Comparison of ENCODE assay signal across 1 cellular context in the genomic region with DNA sequence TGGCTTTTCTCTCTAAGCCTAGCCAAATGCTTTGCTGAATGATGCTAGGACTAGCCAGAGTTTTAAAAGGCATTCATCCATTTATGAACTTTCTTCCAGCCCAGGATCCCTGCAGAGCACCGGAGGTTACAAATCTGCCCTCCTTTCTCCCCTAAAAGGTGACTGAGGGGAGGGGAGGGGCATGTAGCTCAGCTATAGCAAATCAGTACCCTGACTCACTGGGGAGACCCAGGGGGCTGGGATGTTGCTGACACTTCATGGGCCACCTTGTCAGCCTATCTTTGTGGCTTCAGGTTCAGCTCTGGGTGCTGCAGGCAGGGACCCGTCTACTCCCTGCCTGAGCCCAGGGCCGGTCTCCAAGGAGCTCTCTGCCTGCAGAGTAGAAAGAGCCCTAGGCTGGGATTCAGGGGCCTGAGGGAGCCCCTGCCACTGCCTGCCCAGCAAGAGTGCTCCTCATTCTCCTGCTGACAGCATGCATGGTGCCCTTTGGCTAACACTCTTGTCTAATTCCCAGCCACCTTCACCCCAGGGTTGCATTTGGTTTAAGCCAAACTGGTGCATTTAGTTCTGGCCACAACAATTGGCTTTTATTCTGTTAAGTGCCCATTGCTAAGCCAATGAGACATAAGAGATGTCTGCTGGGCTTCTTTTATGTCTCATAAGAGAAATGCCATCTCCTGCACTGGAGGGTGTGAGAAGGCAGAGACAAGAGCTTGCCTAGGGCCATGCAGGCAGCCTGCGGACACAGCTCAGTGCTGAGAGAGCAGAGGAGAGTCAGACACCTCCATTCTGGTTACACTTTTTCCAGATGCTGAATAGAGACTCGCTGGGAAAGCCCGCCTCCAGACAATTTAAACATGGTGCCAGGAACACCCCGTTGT.
TF ChIP-seq lines count a peak whose summit lies in the region.

No MANE protein-coding gene starts in this region.

TF ChIP-seq in H1, 55 proteins besides CTCF, POLR2A, EP300 and RAD21:
- TF ChIP-seq SP2 (IDR thresholded peaks at IDR 0.05; ENCODE audit: low read length) (no peak), YY1 (IDR thresholded peaks at IDR 0.05; ENCODE audit: low read depth, low read length) (no peak), TAF1 (IDR thresholded peaks at IDR 0.05; ENCODE audit: low read depth, low read length) (no peak), JUND (IDR thresholded peaks at IDR 0.05; ENCODE audit: low read length) (no peak), EGR1 (IDR thresholded peaks at IDR 0.05; ENCODE audit: borderline replicate concordance, low read depth, low read length) (no peak), BRCA1 (IDR thresholded peaks at IDR 0.05; ENCODE audit: low read depth, low read length) (no peak), CREB1 (IDR thresholded peaks at IDR 0.05) (no peak), ASH2L (IDR thresholded peaks at IDR 0.05; ENCODE audit: low read length) (no peak), EZH2 (IDR thresholded peaks at IDR 0.05; ENCODE audit: low read depth, low read length, severe bottlenecking) (no peak), KDM5A (IDR thresholded peaks at IDR 0.05; ENCODE audit: low read length) (no peak), CHD2 (IDR thresholded peaks at IDR 0.05; ENCODE audit: low read length) (no peak), CTBP2 (IDR thresholded peaks at IDR 0.05; ENCODE audit: borderline replicate concordance, insufficient read depth, insufficient read length, low read length) (no peak), TAF7 (optimal IDR thresholded peaks at IDR 0.05; ENCODE audit: borderline replicate concordance, low read depth, low read length) (no peak), BCL11A (IDR thresholded peaks at IDR 0.05; ENCODE audit: low read depth in 2 of 2, low read length in 2 of 2) (no peak), JUN (IDR thresholded peaks at IDR 0.05; ENCODE audit: low read depth, low read length) (no peak), HDAC6 (IDR thresholded peaks at IDR 0.05; ENCODE audit: low read depth, low read length) (no peak), SP4 (IDR thresholded peaks at IDR 0.05; ENCODE audit: low read length) (no peak), SIRT6 (IDR thresholded peaks at IDR 0.05; ENCODE audit: low read length) (no peak)
- TF ChIP-seq, protein P1, sequence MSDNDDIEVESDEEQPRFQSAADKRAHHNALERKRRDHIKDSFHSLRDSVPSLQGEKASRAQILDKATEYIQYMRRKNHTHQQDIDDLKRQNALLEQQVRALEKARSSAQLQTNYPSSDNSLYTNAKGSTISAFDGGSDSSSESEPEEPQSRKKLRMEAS (IDR thresholded peaks at IDR 0.05) = no peak
